1 cellular context compared by ENCODE assay signal in the genomic region with DNA sequence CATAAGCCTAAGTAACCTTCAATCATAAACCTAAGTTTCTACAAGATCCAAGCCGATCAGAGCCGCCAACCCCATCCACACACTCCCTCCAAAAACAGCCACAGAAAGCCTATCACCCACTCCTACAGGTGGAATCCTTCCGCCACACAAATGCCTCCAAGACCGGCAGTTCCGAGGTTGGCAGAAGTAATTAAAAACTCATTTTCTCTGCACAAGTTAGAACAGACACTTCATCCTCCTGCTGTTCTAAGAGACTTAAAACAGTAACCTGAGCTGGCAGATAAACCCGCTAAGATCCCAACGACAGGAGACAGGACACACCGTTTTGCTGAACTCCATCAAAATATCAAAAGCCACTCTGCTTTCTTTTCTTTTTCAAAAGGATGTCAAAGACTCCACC.
TF ChIP-seq lines count a peak whose summit lies in the region.

No MANE protein-coding gene starts in this region.

TF ChIP-seq in IMR-90, 13 proteins besides CTCF, POLR2A, EP300 and RAD21 (continued from another document):
- TF ChIP-seq SMC3 (IDR thresholded peaks at IDR 0.05; ENCODE audit: low read depth, low read length) (no peak), CEBPB (IDR thresholded peaks at IDR 0.05; ENCODE audit: low read depth, low read length) (no peak), MXI1 (IDR thresholded peaks at IDR 0.05; ENCODE audit: borderline replicate concordance, low read depth, low read length) (no peak), USF2 (IDR thresholded peaks at IDR 0.05; ENCODE audit: low read depth, low read length) (no peak)
